ENCODE assay signal across 1 cellular context in the genomic region with DNA sequence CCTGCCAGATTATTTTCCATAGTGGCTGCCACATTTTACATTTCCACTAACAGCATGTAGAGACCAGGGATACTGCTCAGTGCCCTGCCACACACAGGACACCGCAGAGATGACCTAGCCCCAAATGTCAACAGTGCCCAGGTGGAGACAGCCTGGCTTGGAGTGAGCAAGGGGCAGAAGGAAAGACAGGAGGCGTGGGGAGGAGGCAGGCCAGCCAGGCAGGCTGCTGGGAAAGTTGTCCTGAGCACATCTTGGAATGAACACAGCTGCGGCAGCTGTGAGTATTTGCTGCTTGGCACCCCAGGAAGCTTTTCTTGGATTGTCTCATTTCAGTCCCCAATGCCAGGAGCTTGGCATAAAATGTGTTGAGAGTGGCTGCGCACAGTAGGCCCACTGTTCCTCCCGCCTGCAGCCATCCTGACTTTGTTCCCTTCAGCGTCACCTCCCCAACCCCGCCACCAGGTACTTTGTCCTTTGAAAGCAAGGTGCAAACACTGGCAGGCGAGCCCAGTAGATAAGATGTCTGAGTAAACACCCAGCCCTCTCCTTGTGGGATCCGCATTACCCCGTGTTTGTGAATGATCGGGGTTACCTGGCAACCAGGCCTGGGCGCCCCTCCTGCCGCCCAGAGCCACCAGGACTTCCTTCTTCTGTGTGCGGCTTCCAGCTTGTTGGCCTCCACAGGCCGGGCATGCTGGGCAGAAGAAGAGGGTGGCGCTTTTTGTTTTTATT.
TF ChIP-seq lines count a peak whose summit lies in the region.

No MANE protein-coding gene starts in this region.

TF ChIP-seq in HepG2, 621 proteins besides CTCF, POLR2A, EP300 and RAD21 (continued from another document and continues in another):
- TF ChIP-seq, protein P1, sequence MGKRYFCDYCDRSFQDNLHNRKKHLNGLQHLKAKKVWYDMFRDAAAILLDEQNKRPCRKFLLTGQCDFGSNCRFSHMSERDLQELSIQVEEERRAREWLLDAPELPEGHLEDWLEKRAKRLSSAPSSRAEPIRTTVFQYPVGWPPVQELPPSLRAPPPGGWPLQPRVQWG (CRISPR knock-in tag; IDR thresholded peaks at IDR 0.05; ENCODE audit: borderline replicate concordance, low read depth): no peak
- TF ChIP-seq SUZ12 (IDR thresholded peaks at IDR 0.05; ENCODE audit: low read depth, low read length): no peak
- TF ChIP-seq, protein P2, sequence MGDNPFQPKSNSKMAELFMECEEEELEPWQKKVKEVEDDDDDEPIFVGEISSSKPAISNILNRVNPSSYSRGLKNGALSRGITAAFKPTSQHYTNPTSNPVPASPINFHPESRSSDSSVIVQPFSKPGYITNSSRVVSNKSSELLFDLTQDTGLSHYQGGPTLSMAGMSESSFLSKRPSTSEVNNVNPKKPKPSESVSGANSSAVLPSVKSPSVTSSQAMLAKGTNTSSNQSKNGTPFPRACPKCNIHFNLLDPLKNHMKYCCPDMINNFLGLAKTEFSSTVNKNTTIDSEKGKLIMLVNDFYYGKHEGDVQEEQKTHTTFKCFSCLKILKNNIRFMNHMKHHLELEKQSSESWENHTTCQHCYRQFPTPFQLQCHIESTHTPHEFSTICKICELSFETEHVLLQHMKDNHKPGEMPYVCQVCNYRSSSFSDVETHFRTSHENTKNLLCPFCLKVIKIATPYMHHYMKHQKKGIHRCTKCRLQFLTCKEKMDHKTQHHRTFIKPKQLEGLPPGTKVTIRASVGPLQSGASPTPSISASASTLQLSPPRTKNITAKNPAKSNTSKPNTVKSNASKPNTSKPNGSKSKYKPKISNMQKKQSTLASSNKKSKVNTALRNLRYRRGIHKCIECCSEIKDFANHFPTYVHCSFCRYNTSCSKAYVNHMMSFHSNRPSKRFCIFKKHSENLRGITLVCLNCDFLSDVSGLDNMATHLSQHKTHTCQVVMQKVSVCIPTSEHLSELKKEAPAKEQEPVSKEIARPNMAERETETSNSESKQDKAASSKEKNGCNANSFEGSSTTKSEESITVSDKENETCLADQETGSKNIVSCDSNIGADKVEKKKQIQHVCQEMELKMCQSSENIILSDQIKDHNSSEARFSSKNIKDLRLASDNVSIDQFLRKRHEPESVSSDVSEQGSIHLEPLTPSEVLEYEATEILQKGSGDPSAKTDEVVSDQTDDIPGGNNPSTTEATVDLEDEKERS (CRISPR knock-in tag; IDR thresholded peaks at IDR 0.05): no peak
- TF ChIP-seq, protein P3, sequence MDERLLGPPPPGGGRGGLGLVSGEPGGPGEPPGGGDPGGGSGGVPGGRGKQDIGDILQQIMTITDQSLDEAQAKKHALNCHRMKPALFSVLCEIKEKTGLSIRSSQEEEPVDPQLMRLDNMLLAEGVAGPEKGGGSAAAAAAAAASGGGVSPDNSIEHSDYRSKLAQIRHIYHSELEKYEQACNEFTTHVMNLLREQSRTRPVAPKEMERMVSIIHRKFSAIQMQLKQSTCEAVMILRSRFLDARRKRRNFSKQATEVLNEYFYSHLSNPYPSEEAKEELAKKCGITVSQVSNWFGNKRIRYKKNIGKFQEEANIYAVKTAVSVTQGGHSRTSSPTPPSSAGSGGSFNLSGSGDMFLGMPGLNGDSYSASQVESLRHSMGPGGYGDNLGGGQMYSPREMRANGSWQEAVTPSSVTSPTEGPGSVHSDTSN (CRISPR knock-in tag; IDR thresholded peaks at IDR 0.05): no peak
- TF ChIP-seq, protein P4, sequence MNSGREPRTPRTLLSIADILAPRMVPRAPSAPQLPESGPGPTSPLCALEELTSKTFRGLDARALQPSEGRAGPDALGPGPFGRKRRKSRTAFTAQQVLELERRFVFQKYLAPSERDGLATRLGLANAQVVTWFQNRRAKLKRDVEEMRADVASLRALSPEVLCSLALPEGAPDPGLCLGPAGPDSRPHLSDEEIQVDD (CRISPR knock-in tag; IDR thresholded peaks at IDR 0.05; ENCODE audit: borderline replicate concordance): no peak
- no peak for TF ChIP-seq ZNF30 (CRISPR knock-in tag; IDR thresholded peaks at IDR 0.05)
- TF ChIP-seq POLR2AphosphoS2 (IDR thresholded peaks at IDR 0.05; ENCODE audit: low read depth, low read length): no peak
- no peak for TF ChIP-seq HOXA7 (CRISPR knock-in tag; IDR thresholded peaks at IDR 0.05)
- TF ChIP-seq, protein P5, sequence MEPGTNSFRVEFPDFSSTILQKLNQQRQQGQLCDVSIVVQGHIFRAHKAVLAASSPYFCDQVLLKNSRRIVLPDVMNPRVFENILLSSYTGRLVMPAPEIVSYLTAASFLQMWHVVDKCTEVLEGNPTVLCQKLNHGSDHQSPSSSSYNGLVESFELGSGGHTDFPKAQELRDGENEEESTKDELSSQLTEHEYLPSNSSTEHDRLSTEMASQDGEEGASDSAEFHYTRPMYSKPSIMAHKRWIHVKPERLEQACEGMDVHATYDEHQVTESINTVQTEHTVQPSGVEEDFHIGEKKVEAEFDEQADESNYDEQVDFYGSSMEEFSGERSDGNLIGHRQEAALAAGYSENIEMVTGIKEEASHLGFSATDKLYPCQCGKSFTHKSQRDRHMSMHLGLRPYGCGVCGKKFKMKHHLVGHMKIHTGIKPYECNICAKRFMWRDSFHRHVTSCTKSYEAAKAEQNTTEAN (CRISPR knock-in tag; conservative IDR thresholded peaks at IDR 0.05): no peak
- no peak for TF ChIP-seq PTBP1 (IDR thresholded peaks at IDR 0.05; ENCODE audit: low read depth, low read length, poor library complexity, severe bottlenecking)
- no peak for TF ChIP-seq MTF2 (CRISPR knock-in tag; IDR thresholded peaks at IDR 0.05; ENCODE audit: borderline replicate concordance)
- TF ChIP-seq, protein P6, sequence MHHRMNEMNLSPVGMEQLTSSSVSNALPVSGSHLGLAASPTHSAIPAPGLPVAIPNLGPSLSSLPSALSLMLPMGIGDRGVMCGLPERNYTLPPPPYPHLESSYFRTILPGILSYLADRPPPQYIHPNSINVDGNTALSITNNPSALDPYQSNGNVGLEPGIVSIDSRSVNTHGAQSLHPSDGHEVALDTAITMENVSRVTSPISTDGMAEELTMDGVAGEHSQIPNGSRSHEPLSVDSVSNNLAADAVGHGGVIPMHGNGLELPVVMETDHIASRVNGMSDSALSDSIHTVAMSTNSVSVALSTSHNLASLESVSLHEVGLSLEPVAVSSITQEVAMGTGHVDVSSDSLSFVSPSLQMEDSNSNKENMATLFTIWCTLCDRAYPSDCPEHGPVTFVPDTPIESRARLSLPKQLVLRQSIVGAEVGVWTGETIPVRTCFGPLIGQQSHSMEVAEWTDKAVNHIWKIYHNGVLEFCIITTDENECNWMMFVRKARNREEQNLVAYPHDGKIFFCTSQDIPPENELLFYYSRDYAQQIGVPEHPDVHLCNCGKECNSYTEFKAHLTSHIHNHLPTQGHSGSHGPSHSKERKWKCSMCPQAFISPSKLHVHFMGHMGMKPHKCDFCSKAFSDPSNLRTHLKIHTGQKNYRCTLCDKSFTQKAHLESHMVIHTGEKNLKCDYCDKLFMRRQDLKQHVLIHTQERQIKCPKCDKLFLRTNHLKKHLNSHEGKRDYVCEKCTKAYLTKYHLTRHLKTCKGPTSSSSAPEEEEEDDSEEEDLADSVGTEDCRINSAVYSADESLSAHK (CRISPR knock-in tag; IDR thresholded peaks at IDR 0.05; ENCODE audit: borderline replicate concordance): no peak
- TF ChIP-seq, protein P7, sequence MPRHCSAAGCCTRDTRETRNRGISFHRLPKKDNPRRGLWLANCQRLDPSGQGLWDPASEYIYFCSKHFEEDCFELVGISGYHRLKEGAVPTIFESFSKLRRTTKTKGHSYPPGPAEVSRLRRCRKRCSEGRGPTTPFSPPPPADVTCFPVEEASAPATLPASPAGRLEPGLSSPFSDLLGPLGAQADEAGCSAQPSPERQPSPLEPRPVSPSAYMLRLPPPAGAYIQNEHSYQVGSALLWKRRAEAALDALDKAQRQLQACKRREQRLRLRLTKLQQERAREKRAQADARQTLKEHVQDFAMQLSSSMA (CRISPR knock-in tag; IDR thresholded peaks at IDR 0.05): no peak
- TF ChIP-seq KAT8 (CRISPR knock-in tag; IDR thresholded peaks at IDR 0.05): 0 out of 2 replicates have a peak, but pooled peaks have one; percentile 37
- no peak for TF ChIP-seq ZNF235 (CRISPR knock-in tag; IDR thresholded peaks at IDR 0.05; ENCODE audit: borderline replicate concordance)
- TF ChIP-seq, protein P8, sequence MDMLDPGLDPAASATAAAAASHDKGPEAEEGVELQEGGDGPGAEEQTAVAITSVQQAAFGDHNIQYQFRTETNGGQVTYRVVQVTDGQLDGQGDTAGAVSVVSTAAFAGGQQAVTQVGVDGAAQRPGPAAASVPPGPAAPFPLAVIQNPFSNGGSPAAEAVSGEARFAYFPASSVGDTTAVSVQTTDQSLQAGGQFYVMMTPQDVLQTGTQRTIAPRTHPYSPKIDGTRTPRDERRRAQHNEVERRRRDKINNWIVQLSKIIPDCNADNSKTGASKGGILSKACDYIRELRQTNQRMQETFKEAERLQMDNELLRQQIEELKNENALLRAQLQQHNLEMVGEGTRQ (IDR thresholded peaks at IDR 0.05; ENCODE audit: low read depth, low read length): no peak
- TF ChIP-seq, protein P8 (CRISPR knock-in tag; IDR thresholded peaks at IDR 0.05; ENCODE audit: borderline replicate concordance): no peak
- no peak for TF ChIP-seq ZNF737 (CRISPR knock-in tag; IDR thresholded peaks at IDR 0.05; ENCODE audit: borderline replicate concordance)
- no peak for TF ChIP-seq ZNF143 (CRISPR knock-in tag; IDR thresholded peaks at IDR 0.05)
- TF ChIP-seq ZNF296 (CRISPR knock-in tag; conservative IDR thresholded peaks at IDR 0.05): no peak
- peak; percentile 92 for TF ChIP-seq FOXA3 (CRISPR knock-in tag; IDR thresholded peaks at IDR 0.05)
- no peak for TF ChIP-seq ZNF329 (CRISPR knock-in tag; IDR thresholded peaks at IDR 0.05; ENCODE audit: low read depth)
- no peak for TF ChIP-seq PPARG (CRISPR knock-in tag; conservative IDR thresholded peaks at IDR 0.05)
- no peak for TF ChIP-seq TOE1 (CRISPR knock-in tag; IDR thresholded peaks at IDR 0.05)
- TF ChIP-seq, protein P9, sequence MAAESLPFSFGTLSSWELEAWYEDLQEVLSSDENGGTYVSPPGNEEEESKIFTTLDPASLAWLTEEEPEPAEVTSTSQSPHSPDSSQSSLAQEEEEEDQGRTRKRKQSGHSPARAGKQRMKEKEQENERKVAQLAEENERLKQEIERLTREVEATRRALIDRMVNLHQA (CRISPR knock-in tag; IDR thresholded peaks at IDR 0.05): no peak
- no peak for TF ChIP-seq PRMT3 (CRISPR knock-in tag; IDR thresholded peaks at IDR 0.05; ENCODE audit: borderline replicate concordance, low read depth)
- TF ChIP-seq POGZ (CRISPR knock-in tag; IDR thresholded peaks at IDR 0.05): peak; percentile 85
- no peak for TF ChIP-seq PHB2 (IDR thresholded peaks at IDR 0.05; ENCODE audit: partially characterized antibody)
- no peak for TF ChIP-seq ZNF589 (CRISPR knock-in tag; conservative IDR thresholded peaks at IDR 0.05)
- TF ChIP-seq SYNCRIP (IDR thresholded peaks at IDR 0.05; ENCODE audit: insufficient read depth, low read depth, low read length): no peak
- TF ChIP-seq ZFP1 (CRISPR knock-in tag; IDR thresholded peaks at IDR 0.05): no peak
- TF ChIP-seq, protein P10, sequence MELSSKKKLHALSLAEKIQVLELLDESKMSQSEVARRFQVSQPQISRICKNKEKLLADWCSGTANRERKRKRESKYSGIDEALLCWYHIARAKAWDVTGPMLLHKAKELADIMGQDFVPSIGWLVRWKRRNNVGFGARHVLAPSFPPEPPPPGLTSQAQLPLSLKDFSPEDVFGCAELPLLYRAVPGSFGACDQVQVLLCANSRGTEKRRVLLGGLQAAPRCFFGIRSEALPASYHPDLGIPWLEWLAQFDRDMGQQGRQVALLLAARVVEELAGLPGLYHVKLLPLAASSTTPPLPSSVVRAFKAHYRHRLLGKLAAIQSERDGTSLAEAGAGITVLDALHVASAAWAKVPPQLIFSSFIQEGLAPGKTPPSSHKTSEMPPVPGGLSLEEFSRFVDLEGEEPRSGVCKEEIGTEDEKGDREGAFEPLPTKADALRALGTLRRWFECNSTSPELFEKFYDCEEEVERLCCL (CRISPR knock-in tag; IDR thresholded peaks at IDR 0.05; ENCODE audit: borderline replicate concordance): no peak
- TF ChIP-seq, protein P11, sequence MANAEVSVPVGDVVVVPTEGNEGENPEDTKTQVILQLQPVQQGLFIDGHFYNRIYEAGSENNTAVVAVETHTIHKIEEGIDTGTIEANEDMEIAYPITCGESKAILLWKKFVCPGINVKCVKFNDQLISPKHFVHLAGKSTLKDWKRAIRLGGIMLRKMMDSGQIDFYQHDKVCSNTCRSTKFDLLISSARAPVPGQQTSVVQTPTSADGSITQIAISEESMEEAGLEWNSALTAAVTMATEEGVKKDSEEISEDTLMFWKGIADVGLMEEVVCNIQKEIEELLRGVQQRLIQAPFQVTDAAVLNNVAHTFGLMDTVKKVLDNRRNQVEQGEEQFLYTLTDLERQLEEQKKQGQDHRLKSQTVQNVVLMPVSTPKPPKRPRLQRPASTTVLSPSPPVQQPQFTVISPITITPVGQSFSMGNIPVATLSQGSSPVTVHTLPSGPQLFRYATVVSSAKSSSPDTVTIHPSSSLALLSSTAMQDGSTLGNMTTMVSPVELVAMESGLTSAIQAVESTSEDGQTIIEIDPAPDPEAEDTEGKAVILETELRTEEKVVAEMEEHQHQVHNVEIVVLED (CRISPR knock-in tag; IDR thresholded peaks at IDR 0.05; ENCODE audit: borderline replicate concordance): peak; percentile 32; the same call in 1 of the 2 replicates
- peak; percentile 65; the same call in 1 of the 2 replicates for TF ChIP-seq ZNF331 (CRISPR knock-in tag; IDR thresholded peaks at IDR 0.05)
- TF ChIP-seq ZBTB20 (CRISPR knock-in tag; IDR thresholded peaks at IDR 0.05; ENCODE audit: borderline replicate concordance, low read depth): no peak
- peak; percentile 37; the same call in 1 of the 2 replicates for TF ChIP-seq PITX1 (CRISPR knock-in tag; IDR thresholded peaks at IDR 0.05)
